1 cellular context compared by ENCODE assay signal in genomic region chr5:107129051-107129450, GRCh38.
TF ChIP-seq lines count a peak whose summit lies in the region.

No MANE protein-coding gene starts in this region.

TF ChIP-seq in SK-N-SH, 30 proteins besides CTCF, POLR2A, EP300 and RAD21:
- no peak for TF ChIP-seq IRF3 (IDR thresholded peaks at IDR 0.05; ENCODE audit: low read depth, low read length)
- 0 out of 2 replicates have a peak, but pooled peaks have one; percentile 20 for TF ChIP-seq NFIC (IDR thresholded peaks at IDR 0.05; ENCODE audit: borderline replicate concordance)
- no peak for TF ChIP-seq MEF2A (IDR thresholded peaks at IDR 0.05; ENCODE audit: borderline replicate concordance, low read depth)
- no peak for TF ChIP-seq FOXM1 (IDR thresholded peaks at IDR 0.05; ENCODE audit: low read depth)
- TF ChIP-seq TEAD4 (IDR thresholded peaks at IDR 0.05; ENCODE audit: borderline replicate concordance, insufficient read depth) = no peak
- no peak for TF ChIP-seq FOXJ3 (CRISPR knock-in tag; IDR thresholded peaks at IDR 0.05)
- TF ChIP-seq GABPA (IDR thresholded peaks at IDR 0.05; ENCODE audit: low read depth) = no peak
- no peak for TF ChIP-seq NRF1 (IDR thresholded peaks at IDR 0.05; ENCODE audit: low read depth, low read length)
- TF ChIP-seq PBX3 (IDR thresholded peaks at IDR 0.05) = peak; percentile 29; the same call in 1 of the 2 replicates
- TF ChIP-seq SIN3A (IDR thresholded peaks at IDR 0.05; ENCODE audit: borderline replicate concordance, low read depth, low read length) = no peak
- TF ChIP-seq JUND (IDR thresholded peaks at IDR 0.05) = no peak
- TF ChIP-seq POLR2AphosphoS5 (IDR thresholded peaks at IDR 0.05; ENCODE audit: low read depth, low read length) = no peak
- no peak for TF ChIP-seq CHD2 (IDR thresholded peaks at IDR 0.05; ENCODE audit: low read length, partially characterized antibody)
- no peak for TF ChIP-seq MXI1 (IDR thresholded peaks at IDR 0.05; ENCODE audit: low read depth, low read length)
- no peak for TF ChIP-seq TAF1 (IDR thresholded peaks at IDR 0.05; ENCODE audit: borderline replicate concordance, low read depth, low read length)
- peak; percentile 17; the same call in 1 of the 2 replicates for TF ChIP-seq TCF12 (IDR thresholded peaks at IDR 0.05)
- no peak for TF ChIP-seq ELF1 (IDR thresholded peaks at IDR 0.05)
TF ChIP-seq in SK-N-SH: peak in this region for 3.
